12 cellular contexts compared by ENCODE assay signal in genomic region chr6:159852877-159853276, GRCh38. TPM values are rescaled to one million over a fixed set of nuclear protein-coding genes. Genes with fewer than 3 reads are reported as not detected.
DNase-seq lines count a peak whose midpoint lies in the region; ATAC-seq and TF ChIP-seq lines count a peak whose summit lies in the region.
"Had no signal": no experiment of that assay in that cellular context is flagged by ENCODE, and none has a peak within 500 bp of the region (broad histone marks: within the 10 kb centered on the region; RNA-seq: fewer than 3 reads in every experiment).

No MANE protein-coding gene starts in this region.

- TF ChIP-seq CTCF in VCaP (conservative IDR thresholded peaks at IDR 0.05) (peak; percentile 69), liver (IDR thresholded peaks at IDR 0.05; ENCODE audit: low read depth, low read length, missing input control) (peak; percentile 36)

- H3K9me3 Mint-ChIP-seq in CD4-positive, alpha-beta memory T cell: peaks cover 3 to 26% (median 20%) of the 10 kb centered on the region in 8 donors
- peaks cover 8% of the 10 kb centered on the region for H3K9me3 Mint-ChIP-seq in activated T-cell treated with anti-CD3 and anti-CD28 coated beads, Interleukin-2, amount 50 U/mL, for 24 hours

- no peak overlapping the region for H3K9ac ChIP-seq in liver (ENCODE audit: low read depth in 1 of 2, low read length in 2 of 2)

- WGBS in liver: 37% methylated on average over 6 of the region's 6 CpGs

- H3K9me3 ChIP-seq in CD4-positive, alpha-beta memory T cell (ENCODE audit: control insufficient read depth in 1 of 2, low read length in 2 of 2): no peaks in the 10 kb centered on the region
- H3K9me3 ChIP-seq in liver (ENCODE audit: control insufficient read depth in 4 of 4, low read length in 3 of 4): no peaks in the 10 kb centered on the region

- intact Hi-C loops in CD4-positive, alpha-beta memory T cell (cut with micrococcal nuclease): loop anchor here (1.0 kb wide), 2 partner anchors 133 to 162 kb away; no protein-coding TSS in a partner anchor

- no peaks in the 10 kb centered on the region for H3K36me3 ChIP-seq in CD4-positive, alpha-beta memory T cell (ENCODE audit: insufficient read depth, low read length)
- no peaks in the 10 kb centered on the region for H3K36me3 ChIP-seq in H7 (replicated peaks; ENCODE audit: control insufficient read depth, insufficient read depth, low read length)
- H3K36me3 ChIP-seq in liver (ENCODE audit: control insufficient read depth in 4 of 4, insufficient read depth in 3 of 4, low read depth in 1 of 4, low read length in 3 of 4): no peaks in the 10 kb centered on the region

- H3K27me3 Mint-ChIP-seq in CD4-positive, alpha-beta memory T cell: peaks cover 0 to 1% of the 10 kb centered on the region in 2 donors
- H3K27me3 Mint-ChIP-seq in activated T-cell treated with anti-CD3 and anti-CD28 coated beads, Interleukin-2, amount 50 U/mL, for 24 hours: no peaks in the 10 kb centered on the region
- H3K27me3 Mint-ChIP-seq: dendritic cell treated with granulocyte-macrophage colony-stimulating factor and Interleukin-4, amounts not matched to agents 40 ng/mL and 50 ng/mL, for 4 days had no signal

- TF ChIP-seq RAD21 in liver (IDR thresholded peaks at IDR 0.05): peak; percentile 71 to 76

- peaks cover 0 to 4% of the 10 kb centered on the region in 2 donors for H3K36me3 Mint-ChIP-seq in CD4-positive, alpha-beta memory T cell
- H3K36me3 Mint-ChIP-seq in activated T-cell treated with anti-CD3 and anti-CD28 coated beads, Interleukin-2, amount 50 U/mL, for 24 hours (ENCODE audit: low read depth): no peaks in the 10 kb centered on the region

- no peak overlapping the region for H3K4me3 Mint-ChIP-seq in CD4-positive, alpha-beta memory T cell
- no peak overlapping the region for H3K4me3 Mint-ChIP-seq in activated T-cell treated with anti-CD3 and anti-CD28 coated beads, Interleukin-2, amount 50 U/mL, for 24 hours
- H3K4me3 Mint-ChIP-seq: dendritic cell treated with granulocyte-macrophage colony-stimulating factor and Interleukin-4, amounts not matched to agents 40 ng/mL and 50 ng/mL, for 4 days had no signal

- H3K4me1 Mint-ChIP-seq in CD4-positive, alpha-beta memory T cell: no peaks in the 10 kb centered on the region
- no peaks in the 10 kb centered on the region for H3K4me1 Mint-ChIP-seq in activated T-cell treated with anti-CD3 and anti-CD28 coated beads, Interleukin-2, amount 50 U/mL, for 24 hours (ENCODE audit: low read depth)

- no peak for ATAC-seq in HG03039 (IDR thresholded peaks at IDR 0.05; ENCODE audit: unreplicated experiment)

- no peaks in the 10 kb centered on the region for H3K27me3 ChIP-seq in CD4-positive, alpha-beta memory T cell (ENCODE audit: insufficient read depth, low read length)
- H3K27me3 ChIP-seq in H7 (ENCODE audit: control insufficient read depth, insufficient read depth, low read length) (no peaks in the 10 kb centered on the region), liver (ENCODE audit: control insufficient read depth in 4 of 4, insufficient read depth in 4 of 4, low read length in 3 of 4) (no peaks in the 10 kb centered on the region)

- no peak overlapping the region for H3K27ac ChIP-seq in CD4-positive, alpha-beta memory T cell (ENCODE audit: low read depth, low read length)
- no peak overlapping the region for H3K27ac ChIP-seq in VCaP
- H3K27ac ChIP-seq in liver (ENCODE audit: low read depth in 1 of 2, low read length in 2 of 2): no peak overlapping the region
- H3K27ac ChIP-seq: SK-N-MC had no signal

- H3K4me3 ChIP-seq in CD4-positive, alpha-beta memory T cell (ENCODE audit: low read length in 2 of 2): no peak overlapping the region
- H3K4me3 ChIP-seq in H7 (ENCODE audit: insufficient read depth, low read depth, low read length): no peak overlapping the region
- no peak overlapping the region for H3K4me3 ChIP-seq in liver (ENCODE audit: low read depth in 1 of 3, low read length in 3 of 3)
- H3K4me3 ChIP-seq: SK-N-MC had no signal

- DNase-seq in CD4-positive, alpha-beta memory T cell: peak in 4 of 5 donors; percentile 19 to 38 (median 30)
- DNase-seq in H7 (peak; percentile 41), ureter (ENCODE audit: low spot score) (no peak)
- DNase-seq in activated T-cell treated with anti-CD3 and anti-CD28 coated beads, Interleukin-2, amount 50 U/mL, for 1 hour: no peak
- DNase-seq in activated T-cell treated with anti-CD3 and anti-CD28 coated beads, Interleukin-2, amount 50 U/mL, for 24 hours: no peak
- DNase-seq: retina had no signal

- no peaks in the 10 kb centered on the region for H3K4me1 ChIP-seq in CD4-positive, alpha-beta memory T cell (ENCODE audit: insufficient read depth, low read length)
- H3K4me1 ChIP-seq in liver (ENCODE audit: control insufficient read depth in 4 of 4, insufficient read depth in 4 of 4, low read length in 3 of 4): no peaks in the 10 kb centered on the region

- POLR2A ChIA-PET in CD4-positive, alpha-beta memory T cell (lab: Charles Lee; ENCODE audit: partially characterized antibody): interaction anchor here (0.9 to 1.7 kb wide), 2 partner anchors 126 to 162 kb away, joined by 3 to 4 read pairs; no protein-coding TSS in a partner anchor

- CTCF ChIA-PET in CD4-positive, alpha-beta memory T cell (lab: Charles Lee; ENCODE audit: partially characterized antibody): interaction anchor here (0.8 to 6.3 kb wide), 9 partner anchors 9 to 165 kb away, joined by 3 to 59 read pairs (median 4); partner anchors contain the start of genes MRPL18, SOD2 and TCP1

- no peak overlapping the region for H3K27ac Mint-ChIP-seq in CD4-positive, alpha-beta memory T cell
- no peak overlapping the region for H3K27ac Mint-ChIP-seq in activated T-cell treated with anti-CD3 and anti-CD28 coated beads, Interleukin-2, amount 50 U/mL, for 24 hours
- H3K27ac Mint-ChIP-seq: dendritic cell treated with granulocyte-macrophage colony-stimulating factor and Interleukin-4, amounts not matched to agents 40 ng/mL and 50 ng/mL, for 4 days had no signal

TF ChIP-seq in liver, 16 proteins besides CTCF, POLR2A, EP300 and RAD21:
- TF ChIP-seq ZBTB33 (IDR thresholded peaks at IDR 0.05) (no peak), FOXA1 (IDR thresholded peaks at IDR 0.05) (no peak), GABPA (IDR thresholded peaks at IDR 0.05 in 1 of 2, conservative IDR thresholded peaks at IDR 0.05 in 1 of 2) (no peak), JUND (IDR thresholded peaks at IDR 0.05) (no peak), NR2F2 (IDR thresholded peaks at IDR 0.05) (no peak), REST (IDR thresholded peaks at IDR 0.05) (no peak), HNF4A (conservative IDR thresholded peaks at IDR 0.05) (peak in 1 of 2 donors; percentile 19), SP1 (IDR thresholded peaks at IDR 0.05) (no peak)

RNA-seq across cellular contexts. Expression of gene MAS1, which starts 37.9 kb away (rescaled TPM):
- total RNA-seq in CD4-positive, alpha-beta memory T cell: not detected
- polyA plus RNA-seq in CD4-positive, alpha-beta memory T cell: not detected
- total RNA-seq in H7 (2014; rRNA removed; shearing (Covaris generic)): under 0.01 TPM in 1 of 2 replicates, not detected in the other
- total RNA-seq in liver (under 1 TPM in 1 of 2 donors, not detected in 1; under 0.01 TPM), ureter (not detected)
- not detected for polyA plus RNA-seq in liver
- total RNA-seq: H4 had no signal

RNA-seq across cellular contexts. Expression of gene PNLDC1, which starts 52.8 kb away (rescaled TPM):
- under 1 TPM; 0.47 to 0.94 TPM for total RNA-seq in CD4-positive, alpha-beta memory T cell
- polyA plus RNA-seq in CD4-positive, alpha-beta memory T cell: under 1 TPM in 1 of 2 donors, not detected in 1; 0.23 TPM
- not detected in 2 replicates for total RNA-seq in H7 (2014; rRNA removed; shearing (Covaris generic))
- under 1 TPM in 1 of 2 donors, not detected in 1; 0.08 TPM for total RNA-seq in liver
- polyA plus RNA-seq in liver: 1 to 10 TPM in 1 of 2 donors, under 1 TPM in 1; 0.58 to 3.1 TPM
- total RNA-seq in ureter: not detected
- total RNA-seq: H4 had no signal

Comparison
In these comparisons a context has a peak if more than half of its experiments do, and no peak if none do; other contexts are left out.
1. DNase-seq: peak in CD4-positive, alpha-beta memory T cell (4 of 5) and H7 (single experiment); none in activated T-cell treated with anti-CD3 and anti-CD28 coated beads, Interleukin-2, amount 50 U/mL, for 1 hour (single experiment), activated T-cell treated with anti-CD3 and anti-CD28 coated beads, Interleukin-2, amount 50 U/mL, for 24 hours (single experiment) and ureter (single experiment).